Comparison of ENCODE assay signal across 8 cellular contexts in the genomic region with DNA sequence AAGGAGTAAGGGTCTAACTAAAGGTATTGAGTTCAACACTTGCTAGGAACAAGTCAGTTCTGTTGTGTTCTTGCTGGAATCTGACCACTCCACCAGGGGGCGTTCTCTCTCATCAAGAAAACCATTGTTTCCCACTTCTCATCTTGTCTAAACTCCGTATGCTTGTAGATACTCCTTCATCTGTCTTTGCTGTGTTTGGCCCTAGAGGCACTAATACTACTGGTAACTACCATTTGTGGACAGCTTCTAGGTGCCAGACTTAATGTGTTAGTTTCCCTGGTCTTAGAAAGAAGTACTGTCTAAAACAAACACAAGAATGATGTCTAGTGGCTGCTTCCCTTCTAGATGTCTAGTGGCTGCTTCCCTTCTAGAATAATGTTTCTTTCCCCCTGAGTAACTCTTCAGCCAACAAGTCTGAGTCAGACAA. TPM values are rescaled to one million over a fixed set of nuclear protein-coding genes. Genes with fewer than 3 reads are reported as not detected.
A peak's percentile ranks its signal among the peaks of the same experiment; 100 is the strongest.
DNase-seq lines count a peak whose midpoint lies in the region; ATAC-seq and TF ChIP-seq lines count a peak whose summit lies in the region.

No MANE protein-coding gene starts in this region.

- no peaks in the 10 kb centered on the region for H3K36me3 ChIP-seq in hepatocyte (replicated peaks; ENCODE audit: insufficient read depth, low read depth)

- no peaks in the 10 kb centered on the region for H3K27me3 ChIP-seq in hepatocyte

- WGBS in hepatocyte (ENCODE audit: low lambda C conversion rate, missing lambda C conversion rate): 14% methylated on average over 2 of the region's 2 CpGs

- no peaks in the 10 kb centered on the region for H3K9me2 ChIP-seq in hepatocyte (replicated peaks; ENCODE audit: insufficient read depth)

- DNase-seq in activated gamma-delta T cell treated with Interleukin-2 at 50 U/mL for 16 hours: peak; percentile 78
- DNase-seq in activated gamma-delta T cell (lab: John Stamatoyannopoulos, UW): no peak
- peak; percentile 1 for DNase-seq in NCI-H187 treated with DMSO at 0.1 percent for 48 hours (lab: John Stamatoyannopoulos, UW)
- DNase-seq in T-helper 9 cell: peak; percentile 67
- DNase-seq in astrocyte of the cerebellum (ENCODE audit: low read depth): peak; percentile 91
- DNase-seq in hepatocyte (ENCODE audit: low spot score): peak; percentile 86
- peak; percentile 59 for DNase-seq in skeletal muscle cell (ENCODE audit: low read depth)

- TF ChIP-seq CTCF in astrocyte of the cerebellum (IDR thresholded peaks at IDR 0.05; ENCODE audit: low read depth, low read length, missing control alignments): peak; percentile 84
- peak; percentile 74 for TF ChIP-seq CTCF in hepatocyte (IDR thresholded peaks at IDR 0.05; ENCODE audit: poor library complexity)

- no peak overlapping the region for H3K4me2 ChIP-seq in hepatocyte

- in situ Hi-C loops in astrocyte of the cerebellum (cut with HindIII; ENCODE audit: low sequenced_read_pairs): no loop called here

- no peaks in the 10 kb centered on the region for H3K79me2 ChIP-seq in hepatocyte

- no peaks in the 10 kb centered on the region for H3K4me1 ChIP-seq in hepatocyte (ENCODE audit: insufficient read depth)

- H3K27ac ChIP-seq in hepatocyte: no peak overlapping the region

- no peaks in the 10 kb centered on the region for H4K20me1 ChIP-seq in hepatocyte (ENCODE audit: insufficient read depth, poor library complexity, severe bottlenecking)

- no peak for ATAC-seq in HG02571 (IDR thresholded peaks at IDR 0.05; ENCODE audit: unreplicated experiment)

- no peak overlapping the region for H2AFZ ChIP-seq in hepatocyte

- H3K4me3 ChIP-seq in astrocyte of the cerebellum (ENCODE audit: low read depth, low read length): no peak overlapping the region
- H3K4me3 ChIP-seq in hepatocyte: no peak overlapping the region
- H3K4me3 ChIP-seq in skeletal muscle cell (ENCODE audit: low read depth, low read length): no peak overlapping the region

- H3K9me3 ChIP-seq in hepatocyte (ENCODE audit: low read depth): no peaks in the 10 kb centered on the region

RNA-seq across cellular contexts. Expression of gene PTPDC1, which starts 18.7 kb away (rescaled TPM):
- 7.2 and 7.5 TPM in 2 replicates for total RNA-seq in hepatocyte
- polyA plus RNA-seq in hepatocyte: 2.4 and 5.3 TPM in 2 replicates
